Comparison of ENCODE assay signal across 25 cellular contexts in the genomic region with DNA sequence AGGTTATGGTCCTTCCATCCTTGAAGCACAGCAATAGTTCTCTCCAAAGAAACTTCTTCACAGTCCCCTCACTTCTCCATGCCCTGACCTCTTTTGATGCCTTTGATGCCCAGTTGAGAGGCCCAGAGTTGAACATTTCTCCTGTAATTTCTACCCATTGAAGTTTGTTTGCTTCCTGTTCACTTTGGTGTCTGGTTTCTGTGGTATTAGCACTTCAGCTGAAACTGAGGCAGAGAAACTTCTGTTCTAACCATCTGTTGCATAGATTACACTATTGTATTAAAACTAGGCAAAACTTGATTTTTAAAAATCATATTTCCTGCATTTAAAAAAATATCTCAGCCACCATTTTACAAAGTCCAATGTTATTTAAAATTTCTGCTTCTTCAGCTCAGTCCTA.
A peak's percentile ranks its signal among the peaks of the same experiment; 100 is the strongest.
DNase-seq lines count a peak whose midpoint lies in the region; ATAC-seq, FAIRE-seq and TF ChIP-seq lines count a peak whose summit lies in the region.
"Had no signal": no experiment of that assay in that cellular context is flagged by ENCODE, and none has a peak within 500 bp of the region (broad histone marks: within the 10 kb centered on the region; RNA-seq: fewer than 3 reads in every experiment).

No MANE protein-coding gene starts in this region.

- peak overlapping the region; percentile 15 for H3K27ac Mint-ChIP-seq in activated CD8-positive, alpha-beta memory T cell treated with anti-CD3 and anti-CD28 coated beads, Interleukin-2, amount 10 ng/mL, durations not matched to agents 7 days and 5 days
- H3K27ac Mint-ChIP-seq: CD8-positive, alpha-beta T cell; T-helper 1 cell treated with Interleukin-12 subunit alpha and Interleukin-12 subunit beta and Interleukin-4 antibody, amounts not matched to agents 30 μg/mL and 1 μg/mL, for 36 hours had no signal

- H3K4me2 ChIP-seq in MM.1S (ENCODE audit: low read depth, low read length): no peak overlapping the region
- H3K4me2 ChIP-seq: BLaER1 had no signal

- no peak for DNase-seq in activated CD8-positive, alpha-beta memory T cell treated with anti-CD3 and anti-CD28 coated beads, Interleukin-2, amount 10 ng/mL, durations not matched to agents 7 days and 5 days
- no peak for DNase-seq in activated CD8-positive, alpha-beta memory T cell treated with anti-CD3 and anti-CD28 coated beads, Interleukin-2, amount 50 U/mL, for 4 hours
- DNase-seq in MM.1S: peak; percentile 14
- DNase-seq in small intestine: no peak
- no peak for DNase-seq in coronary artery (ENCODE audit: low spot score)
- DNase-seq: CD8-positive, alpha-beta T cell; GF-D8; GOT3; IMR-90; Karpas-422; MG63; NCI-H1092 treated with DMSO at 0.1 percent for 48 hours; NCI-H1694; NCI-H2107; NCI-H345; NCI-H526 treated with DMSO at 0.1 percent for 48 hours; RPMI8226; SIG-M5 had no signal

- H2AFZ ChIP-seq in MM.1S (ENCODE audit: low read length): no peak overlapping the region

- H4K20me1 ChIP-seq in MM.1S (ENCODE audit: insufficient read depth, low read length): no peaks in the 10 kb centered on the region
- H4K20me1 ChIP-seq: BLaER1 had no signal

- H3F3A ChIP-seq in MM.1S (ENCODE audit: insufficient read depth, low read length): no peaks in the 10 kb centered on the region

- no peak overlapping the region for H3K9ac ChIP-seq in MM.1S (ENCODE audit: low read length)
- H3K9ac ChIP-seq: BLaER1 had no signal

- ATAC-seq in activated CD8-positive, alpha-beta memory T cell treated with anti-CD3 and anti-CD28 coated beads, Interleukin-2, amount 10 ng/mL, durations not matched to agents 7 days and 5 days: no peak
- peak; percentile 39 for ATAC-seq in GM19468 (IDR thresholded peaks at IDR 0.05; ENCODE audit: extremely low read depth, unreplicated experiment)
- ATAC-seq in GM18520 (IDR thresholded peaks at IDR 0.05; ENCODE audit: unreplicated experiment): no peak
- ATAC-seq in GM19328 (IDR thresholded peaks at IDR 0.05; ENCODE audit: unreplicated experiment): no peak
- ATAC-seq: CD8-positive, alpha-beta T cell had no signal

- no peaks in the 10 kb centered on the region for H3K9me2 ChIP-seq in MM.1S (replicated peaks; ENCODE audit: insufficient read depth, low read length)

- CTCF ChIA-PET in activated CD8-positive, alpha-beta memory T cell treated with anti-CD3 and anti-CD28 coated beads, Interleukin-2, amount 10 ng/mL, durations not matched to agents 7 days and 5 days (lab: Charles Lee): no interaction called here

- no peak for TF ChIP-seq CTCF in MM.1S (IDR thresholded peaks at IDR 0.05; ENCODE audit: low read length)
- no peak for TF ChIP-seq CTCF in coronary artery (IDR thresholded peaks at IDR 0.05)

- H3K4me3 Mint-ChIP-seq in activated CD8-positive, alpha-beta memory T cell treated with anti-CD3 and anti-CD28 coated beads, Interleukin-2, amount 10 ng/mL, durations not matched to agents 7 days and 5 days: no peak overlapping the region
- H3K4me3 Mint-ChIP-seq: CD8-positive, alpha-beta T cell; T-helper 1 cell treated with Interleukin-12 subunit alpha and Interleukin-12 subunit beta and Interleukin-4 antibody, amounts not matched to agents 30 μg/mL and 1 μg/mL, for 36 hours had no signal

- H3K4me1 ChIP-seq in MM.1S (ENCODE audit: low read length) (no peaks in the 10 kb centered on the region), small intestine (ENCODE audit: control insufficient read depth in 2 of 2, insufficient read depth in 1 of 2, low read depth in 1 of 2, low read length in 1 of 2) (no peaks in the 10 kb centered on the region)
- H3K4me1 ChIP-seq: BLaER1 had no signal

- no peaks in the 10 kb centered on the region for H3K9me3 Mint-ChIP-seq in activated CD8-positive, alpha-beta memory T cell treated with anti-CD3 and anti-CD28 coated beads, Interleukin-2, amount 10 ng/mL, durations not matched to agents 7 days and 5 days (ENCODE audit: low read depth)
- H3K9me3 Mint-ChIP-seq: CD8-positive, alpha-beta T cell; T-helper 1 cell treated with Interleukin-12 subunit alpha and Interleukin-12 subunit beta and Interleukin-4 antibody, amounts not matched to agents 30 μg/mL and 1 μg/mL, for 36 hours had no signal

- H3K4me3 ChIP-seq in MM.1S (ENCODE audit: low read length) (no peak overlapping the region), small intestine (ENCODE audit: low read depth in 1 of 2, low read length in 2 of 2) (no peak overlapping the region), coronary artery (no peak overlapping the region)
- H3K4me3 ChIP-seq: BLaER1, MG63 had no signal

- H3K27me3 Mint-ChIP-seq in activated CD8-positive, alpha-beta memory T cell treated with anti-CD3 and anti-CD28 coated beads, Interleukin-2, amount 10 ng/mL, durations not matched to agents 7 days and 5 days: peaks cover 9% of the 10 kb centered on the region

- no peaks in the 10 kb centered on the region for H3K9me3 ChIP-seq in MM.1S (replicated peaks; ENCODE audit: insufficient read depth, low read length)
- H3K9me3 ChIP-seq in small intestine (ENCODE audit: control insufficient read depth, low read depth): no peaks in the 10 kb centered on the region
- H3K9me3 ChIP-seq: BLaER1, MG63 had no signal

- H3K27me3 ChIP-seq in MM.1S (replicated peaks; ENCODE audit: insufficient read depth, low read length) (no peaks in the 10 kb centered on the region), small intestine (ENCODE audit: control insufficient read depth in 2 of 2, insufficient read depth in 2 of 2, low read length in 2 of 2) (no peaks in the 10 kb centered on the region)
- H3K27me3 ChIP-seq: MG63 had no signal

- FAIRE-seq in small intestine (lab: Jason Lieb, UNC): no peak
- FAIRE-seq: A204.1, D721Med had no signal

- no peaks in the 10 kb centered on the region for H3K36me3 ChIP-seq in MM.1S (replicated peaks; ENCODE audit: insufficient read depth, low read length)
- H3K36me3 ChIP-seq in small intestine (ENCODE audit: control insufficient read depth in 2 of 2, insufficient read depth in 2 of 2, low read length in 2 of 2): no peaks in the 10 kb centered on the region
- H3K36me3 ChIP-seq: BLaER1, MG63 had no signal

- H3K27ac ChIP-seq in MM.1S (ENCODE audit: low read length) (no peak overlapping the region), small intestine (ENCODE audit: low read depth in 1 of 2, low read length in 1 of 2) (no peak overlapping the region), coronary artery (no peak overlapping the region)
- H3K27ac ChIP-seq: BLaER1 had no signal

- H3K79me2 ChIP-seq in MM.1S (ENCODE audit: low read length): no peaks in the 10 kb centered on the region

- H3K36me3 Mint-ChIP-seq in activated CD8-positive, alpha-beta memory T cell treated with anti-CD3 and anti-CD28 coated beads, Interleukin-2, amount 10 ng/mL, durations not matched to agents 7 days and 5 days: no peaks in the 10 kb centered on the region
- H3K36me3 Mint-ChIP-seq: CD8-positive, alpha-beta T cell had no signal

- peaks cover 7% of the 10 kb centered on the region for H3K4me1 Mint-ChIP-seq in activated CD8-positive, alpha-beta memory T cell treated with anti-CD3 and anti-CD28 coated beads, Interleukin-2, amount 10 ng/mL, durations not matched to agents 7 days and 5 days
